Comparison of ENCODE assay signal across 27 cellular contexts in the genomic region with DNA sequence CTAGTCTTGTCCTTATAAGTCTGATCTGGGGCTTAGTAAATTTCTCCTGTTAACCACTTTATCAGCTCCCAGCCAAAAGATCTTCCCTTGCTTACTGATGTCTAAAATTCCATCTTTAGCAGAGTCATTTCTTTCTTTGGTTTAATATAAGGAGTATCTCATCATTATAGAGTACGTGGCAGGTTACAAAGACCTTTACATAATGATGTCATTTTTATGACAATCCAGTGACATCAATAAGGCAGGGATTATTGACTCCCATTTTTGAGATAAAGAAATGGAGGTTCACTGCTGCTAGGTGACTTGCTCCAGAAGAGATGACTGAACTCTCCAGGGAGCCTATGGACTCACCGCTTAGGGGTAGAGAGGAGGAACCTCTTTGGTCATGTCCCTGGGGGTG.
"Had no signal": no experiment of that assay in that cellular context is flagged by ENCODE, and none has a peak within 500 bp of the region (broad histone marks: within the 10 kb centered on the region; RNA-seq: fewer than 3 reads in every experiment).

No MANE protein-coding gene starts in this region.

- H3K4me1 ChIP-seq: neural progenitor cell, parathyroid adenoma, suprapubic skin, testis, tibial artery, transverse colon, upper lobe of right lung, uterus had no signal

- H2AFZ ChIP-seq: neural progenitor cell, parathyroid adenoma had no signal

- H3K9me3 ChIP-seq: ovary, psoas muscle, spleen, suprapubic skin, testis, tibial artery, transverse colon, upper lobe of right lung, uterus had no signal

- H3K4me2 ChIP-seq: neural progenitor cell, smooth muscle cell had no signal

- H3K27ac ChIP-seq: neural progenitor cell, ovary, parathyroid adenoma, psoas muscle, skin epidermis, spleen, suprapubic skin, testis, tibial artery, transverse colon, upper lobe of right lung, uterus had no signal

- H3K4me3 ChIP-seq: neural progenitor cell, ovary, psoas muscle, skin epidermis, smooth muscle cell, spleen, suprapubic skin, testis, tibial artery, transverse colon, upper lobe of right lung, uterus had no signal

- H3K36me3 ChIP-seq: neural progenitor cell, ovary, spleen, suprapubic skin, tibial artery, transverse colon, upper lobe of right lung, uterus had no signal

- H3K79me2 ChIP-seq: parathyroid adenoma had no signal

- H3K27me3 ChIP-seq: neural progenitor cell, ovary, spleen, suprapubic skin, testis, tibial artery, transverse colon, upper lobe of right lung, uterus had no signal

- H3K9ac ChIP-seq: neural progenitor cell, parathyroid adenoma had no signal

- DNase-seq: naive thymus-derived CD4-positive, alpha-beta T cell; natural killer cell; occipital lobe; ovary; posterior cingulate gyrus; psoas muscle; right cardiac atrium; spleen; stimulated activated CD4-positive, alpha-beta T cell treated with anti-CD3 and anti-CD28 coated beads, Interleukin-12 subunit alpha, Interleukin-12 subunit beta, amount 100 ng/mL, for 4 hours; stimulated activated CD4-positive, alpha-beta T cell treated with anti-CD3 and anti-CD28 coated beads, Interleukin-1b, Interleukin-23, amount 100 ng/mL, for 48 hours; stimulated activated CD4-positive, alpha-beta T cell treated with anti-CD3 and anti-CD28 coated beads, Interleukin-4, amount 100 ng/mL, for 1 hour; stimulated activated CD4-positive, alpha-beta T cell treated with anti-CD3 and anti-CD28 coated beads, Interleukin-4, amount 100 ng/mL, for 4 hours; stimulated activated CD8-positive, alpha-beta memory T cell treated with anti-CD3 and anti-CD28 coated beads, Interleukin-4, amount 100 ng/mL, for 48 hours; stimulated activated naive CD4-positive, alpha-beta T cell; stimulated activated naive CD8-positive, alpha-beta T cell treated with anti-CD3 and anti-CD28 coated beads, Interleukin-15, amount 100 ng/mL, for 72 hours; stimulated activated naive CD8-positive, alpha-beta T cell treated with anti-CD3 and anti-CD28 coated beads, Interleukin-15, Interleukin-2, amounts not matched to agents 100 U/mL and 50 U/mL, for 24 hours; substantia nigra; testis; tibial artery; transverse colon; upper lobe of right lung; uterus had no signal
